Comparison of ENCODE assay signal across 12 cellular contexts in genomic region chr12:92259291-92259690, GRCh38.
"Had no signal": no experiment of that assay in that cellular context is flagged by ENCODE, and none has a peak within 500 bp of the region (broad histone marks: within the 10 kb centered on the region; RNA-seq: fewer than 3 reads in every experiment).

No MANE protein-coding gene starts in this region.

- H3K27ac Mint-ChIP-seq: endodermal cell had no signal

- H3K79me2 ChIP-seq: hepatocyte had no signal

- H3K36me3 ChIP-seq: left lung, pancreas, spleen, thoracic aorta had no signal

- H3K9me3 Mint-ChIP-seq: endodermal cell had no signal

- H3K4me3 Mint-ChIP-seq: endodermal cell had no signal

- H3K4me1 ChIP-seq: left lung, pancreas had no signal

- H2AFZ ChIP-seq: hepatocyte had no signal

- H3K4me2 ChIP-seq: hepatocyte had no signal

- ATAC-seq: left lung, pancreas, sciatic nerve had no signal

- DNase-seq: activated CD4-positive, CD25-positive, alpha-beta regulatory T cell treated with anti-CD3 and anti-CD28 coated beads, Interleukin-2, amount 50 U/mL, for 72 hours; activated gamma-delta T cell treated with Interleukin-2 at 50 U/mL for 16 hours; dorsolateral prefrontal cortex; endodermal cell; left lung; pancreas; spleen; SW 1271; T-helper 9 cell had no signal

- H3K27me3 ChIP-seq: dorsolateral prefrontal cortex, hepatocyte, left lung, pancreas, spleen had no signal

- H3K4me3 ChIP-seq: dorsolateral prefrontal cortex, hepatocyte, left lung, pancreas, spleen, thoracic aorta had no signal

- H3K9me3 ChIP-seq: left lung, pancreas, spleen, thoracic aorta had no signal
